ENCODE assay signal across 8 cellular contexts in genomic region chr20:21510414-21510971, GRCh38. TPM values are rescaled to one million over a fixed set of nuclear protein-coding genes. Genes with fewer than 3 reads are reported as not detected.
DNase-seq lines count a peak whose midpoint lies in the region; ATAC-seq and TF ChIP-seq lines count a peak whose summit lies in the region.

No MANE protein-coding gene starts in this region.

- peaks cover 96% of the 10 kb centered on the region for H3K27me3 Mint-ChIP-seq in nephron progenitor cell (ENCODE audit: low read depth, poor library complexity)

- no peaks in the 10 kb centered on the region for H3K36me3 Mint-ChIP-seq in nephron progenitor cell (ENCODE audit: low read depth)

- no peaks in the 10 kb centered on the region for H3K36me3 ChIP-seq in HUES64 (ENCODE audit: insufficient read depth, low read length)
- peaks cover 3% of the 10 kb centered on the region for H3K36me3 ChIP-seq in endocrine pancreas (ENCODE audit: control insufficient read depth, insufficient read depth, low read length)

- no peak for TF ChIP-seq CTCF in AG10803 (conservative IDR thresholded peaks at IDR 0.05; ENCODE audit: low read length)
- TF ChIP-seq CTCF in nephron progenitor cell (IDR thresholded peaks at IDR 0.05), result no peak

- DNase-seq in AG10803 (ENCODE audit: low read depth) (peak; percentile 14), nephron progenitor cell (peak; percentile 53), DMS79 treated with DMSO at 0.1 percent for 48 hours (lab: John Stamatoyannopoulos, UW) (no peak)
- no peak for DNase-seq in activated effector memory CD4-positive, alpha-beta T cell treated with anti-CD3 and anti-CD28 coated beads, Interleukin-2, amount 50 U/mL, for 16 hours

- H3K4me3 ChIP-seq in AG10803 (ENCODE audit: low read length) (peak overlapping the region; percentile 51), HUES64 (ENCODE audit: low read length) (peak overlapping the region; percentile 30; the same call in 1 of the 2 replicates), endocrine pancreas (ENCODE audit: control insufficient read depth, insufficient read depth, low read length) (no peak overlapping the region)

- H3K27ac ChIP-seq in HUES64 (ENCODE audit: low read depth, low read length), result no peak overlapping the region

- no peaks in the 10 kb centered on the region for H3K9me3 ChIP-seq in HUES64 (ENCODE audit: insufficient read depth, low read depth, low read length)
- no peaks in the 10 kb centered on the region for H3K9me3 ChIP-seq in endocrine pancreas (ENCODE audit: control insufficient read depth, low read length)

- ATAC-seq in esophagus mucosa (no peak), GM18873 (IDR thresholded peaks at IDR 0.05; ENCODE audit: low FRiP score, unreplicated experiment) (no peak)

- no peak overlapping the region for H3K27ac Mint-ChIP-seq in nephron progenitor cell

- H3K4me1 Mint-ChIP-seq in nephron progenitor cell, result peaks cover 10% of the 10 kb centered on the region

- 2% methylated on average over 40 of the region's 43 CpGs for whole genome bisulfite sequencing in HUES64

- no peak overlapping the region for H3K4me3 Mint-ChIP-seq in nephron progenitor cell

- H3K27me3 ChIP-seq in HUES64 (ENCODE audit: insufficient read depth, low read length), result peaks cover 100% of the 10 kb centered on the region
- no peaks in the 10 kb centered on the region for H3K27me3 ChIP-seq in endocrine pancreas (ENCODE audit: control insufficient read depth, insufficient read depth, low read length)

- peaks cover 15% of the 10 kb centered on the region; the same call in 1 of the 2 replicates for H3K4me1 ChIP-seq in HUES64 (ENCODE audit: insufficient read depth, low read length)
- no peaks in the 10 kb centered on the region for H3K4me1 ChIP-seq in endocrine pancreas (ENCODE audit: control insufficient read depth, insufficient read depth, low read length)

- H3K9ac ChIP-seq in HUES64 (ENCODE audit: low read depth, low read length) (no peak overlapping the region), endocrine pancreas (ENCODE audit: control insufficient read depth, insufficient read depth, low read length) (peak overlapping the region; percentile 44)

- no peaks in the 10 kb centered on the region for H3K9me3 Mint-ChIP-seq in nephron progenitor cell

RNA-seq across cellular contexts. Expression of gene NKX2-2, which starts 3.4 kb away (rescaled TPM):
- polyA plus RNA-seq in HUES64 (2013, experiment 1 of 2), result not detected
- polyA plus RNA-seq in HUES64 (2013, experiment 2 of 2), result not detected
- not detected for total RNA-seq in esophagus mucosa

Comparison
In these comparisons a context has a peak if more than half of its experiments do, and no peak if none do; other contexts are left out.
1. DNase-seq: peak in AG10803 (single experiment) and nephron progenitor cell (single experiment); none in activated effector memory CD4-positive, alpha-beta T cell treated with anti-CD3 and anti-CD28 coated beads, Interleukin-2, amount 50 U/mL, for 16 hours (single experiment) and DMS79 treated with DMSO at 0.1 percent for 48 hours (single experiment).